In genomic region chr1:241518447-241519307, GRCh38 we compare ENCODE assay signal across 7 cellular contexts. TPM values are rescaled to one million over a fixed set of nuclear protein-coding genes. Genes with fewer than 3 reads are reported as not detected.
DNase-seq lines count a peak whose midpoint lies in the region; ATAC-seq and TF ChIP-seq lines count a peak whose summit lies in the region.

No MANE protein-coding gene starts in this region.

- DNase-seq in NB4 (ENCODE audit: low read depth), result peak; percentile 23
- peak; percentile 32 for DNase-seq in activated naive CD8-positive, alpha-beta T cell treated with anti-CD3 and anti-CD28 coated beads, Interleukin-2, amount 50 U/mL, for 24 hours
- peak in 1 of 3 donors; percentile 30 for DNase-seq in right cardiac atrium
- DNase-seq in retinal pigment epithelial cell (ENCODE audit: low read depth), result no peak
- no peak for DNase-seq in NCI-H2196 (lab: John Stamatoyannopoulos, UW; ENCODE audit: unreplicated experiment)

- ATAC-seq in GM18519 (IDR thresholded peaks at IDR 0.05; ENCODE audit: low FRiP score, unreplicated experiment) (peak; percentile 18), HG02571 (IDR thresholded peaks at IDR 0.05; ENCODE audit: unreplicated experiment) (peak; percentile 29), right cardiac atrium (peak; percentile 57 to 71)
- ATAC-seq in activated naive CD8-positive, alpha-beta T cell treated with anti-CD3 and anti-CD28 coated beads, Interleukin-2, amount 50 U/mL, for 24 hours, result no peak

- H3K36me3 Mint-ChIP-seq in activated naive CD8-positive, alpha-beta T cell treated with anti-CD3 and anti-CD28 coated beads, Interleukin-2, amount 50 U/mL, for 24 hours (ENCODE audit: low read depth), result peaks cover 19% of the 10 kb centered on the region

- no peaks in the 10 kb centered on the region for H3K4me1 ChIP-seq in right cardiac atrium (ENCODE audit: control insufficient read depth, insufficient read depth, low read length)

- no peaks in the 10 kb centered on the region for H3K27me3 ChIP-seq in right cardiac atrium (ENCODE audit: control insufficient read depth, insufficient read depth)

- WGBS in right cardiac atrium, result 6% methylated on average over 29 of the region's 29 CpGs

- TF ChIP-seq POLR2A in NB4 (IDR thresholded peaks at IDR 0.05; ENCODE audit: extremely low read depth, insufficient read length), result no peak

- intact Hi-C loops in right cardiac atrium (cut with DNase I), result no loop called here

- peaks cover 27% of the 10 kb centered on the region for H3K4me1 Mint-ChIP-seq in activated naive CD8-positive, alpha-beta T cell treated with anti-CD3 and anti-CD28 coated beads, Interleukin-2, amount 50 U/mL, for 24 hours

- H3K27ac ChIP-seq in right cardiac atrium (ENCODE audit: low read length), result peak overlapping the region; percentile 77

- H3K27ac Mint-ChIP-seq in activated naive CD8-positive, alpha-beta T cell treated with anti-CD3 and anti-CD28 coated beads, Interleukin-2, amount 50 U/mL, for 24 hours, result peak overlapping the region; percentile 80

- H3K9me3 ChIP-seq in right cardiac atrium (ENCODE audit: control insufficient read depth, low read length), result no peaks in the 10 kb centered on the region

- H3K4me3 ChIP-seq in NB4 (ENCODE audit: low read depth, low read length) (peak overlapping the region; percentile 87), right cardiac atrium (ENCODE audit: low read length) (peak overlapping the region; percentile 86), retinal pigment epithelial cell (ENCODE audit: low read length) (peak overlapping the region; percentile 75)

- H3K9me3 Mint-ChIP-seq in activated naive CD8-positive, alpha-beta T cell treated with anti-CD3 and anti-CD28 coated beads, Interleukin-2, amount 50 U/mL, for 24 hours, result no peaks in the 10 kb centered on the region

- H3K4me3 Mint-ChIP-seq in activated naive CD8-positive, alpha-beta T cell treated with anti-CD3 and anti-CD28 coated beads, Interleukin-2, amount 50 U/mL, for 24 hours, result peak overlapping the region; percentile 89

- TF ChIP-seq CTCF in NB4 (IDR thresholded peaks at IDR 0.05; ENCODE audit: low read depth, low read length) (no peak), retinal pigment epithelial cell (conservative IDR thresholded peaks at IDR 0.05; ENCODE audit: low read depth, low read length) (no peak)

- peaks cover 17% of the 10 kb centered on the region for H3K27me3 Mint-ChIP-seq in activated naive CD8-positive, alpha-beta T cell treated with anti-CD3 and anti-CD28 coated beads, Interleukin-2, amount 50 U/mL, for 24 hours

RNA-seq across cellular contexts. Expression of gene FH, which starts 0.9 kb away (rescaled TPM):
- total RNA-seq in right cardiac atrium, result 100 to 1,000 TPM; 149 to 188 (median 165) TPM
- 232 TPM for polyA plus RNA-seq in right cardiac atrium

RNA-seq across cellular contexts. Expression of gene KMO, which starts 13.5 kb away (rescaled TPM):
- total RNA-seq in right cardiac atrium, result 1 to 10 TPM in 1 of 4 donors, under 1 TPM in 3; 0.63 to 1.5 (median 0.79) TPM
- polyA plus RNA-seq in right cardiac atrium, result 0.29 TPM

Comparison
In these comparisons a context has a peak if more than half of its experiments do, and no peak if none do; other contexts are left out.
1. DNase-seq: peak in NB4 (single experiment) and activated naive CD8-positive, alpha-beta T cell treated with anti-CD3 and anti-CD28 coated beads, Interleukin-2, amount 50 U/mL, for 24 hours (single experiment); none in retinal pigment epithelial cell (single experiment) and NCI-H2196 (single experiment).
2. Peak in every context shown above with its lines, with median percentiles within 50 percentile points of each other: H3K4me3 ChIP-seq.